Comparison of ENCODE assay signal across 22 cellular contexts in genomic region chr7:120077777-120078176, GRCh38.
DNase-seq lines count a peak whose midpoint lies in the region; ATAC-seq, FAIRE-seq and TF ChIP-seq lines count a peak whose summit lies in the region.
"Had no signal": no experiment of that assay in that cellular context is flagged by ENCODE, and none has a peak within 500 bp of the region (broad histone marks: within the 10 kb centered on the region; RNA-seq: fewer than 3 reads in every experiment).

No MANE protein-coding gene starts in this region.

- FAIRE-seq in A549 (lab: Jason Lieb, UNC) (no peak), GM12878 (lab: Jason Lieb, UNC) (no peak), frontal cortex (lab: Jason Lieb, UNC) (peak; percentile 66), pancreas (lab: Jason Lieb, UNC) (peak; percentile 17)
- FAIRE-seq: D721Med, GM12892, GM18507 had no signal

- peaks cover 0 to 3% of the 10 kb centered on the region in 2 experiments; a peak in 1 of 4 replicates for H3K27me3 ChIP-seq in GM12878 (replicated peaks in 1 of 2; ENCODE audit: control insufficient read depth in 2 of 2, insufficient read depth in 2 of 2, low read length in 1 of 2)
- no peaks in the 10 kb centered on the region for H3K27me3 ChIP-seq in pancreas
- H3K27me3 ChIP-seq: BE2C, BLaER1 had no signal

- TF ChIP-seq EP300 in A549 (IDR thresholded peaks at IDR 0.05) (no peak), GM12878 (IDR thresholded peaks at IDR 0.05; ENCODE audit: borderline replicate concordance in 1 of 2, control insufficient read depth in 1 of 2, low read depth in 2 of 2, low read length in 2 of 2) (no peak)

- H3K36me3 ChIP-seq in GM12878 (ENCODE audit: control insufficient read depth in 2 of 2, insufficient read depth in 2 of 2, low read length in 1 of 2) (no peaks in the 10 kb centered on the region), pancreas (no peaks in the 10 kb centered on the region)
- H3K36me3 ChIP-seq: BE2C, BLaER1 had no signal

- intact Hi-C loops in GM12878 (cut with micrococcal nuclease; ENCODE audit: unreplicated experiment) = no loop called here
- intact Hi-C loops in pancreas (cut with DNase I) = no loop called here
- intact Hi-C loops in lower leg skin (cut with DNase I; ENCODE audit: low total_unique reads) = no loop called here

- no peak overlapping the region for H3K27ac ChIP-seq in A549
- H3K27ac ChIP-seq in GM12878 (ENCODE audit: control insufficient read depth, insufficient read depth) = no peak overlapping the region
- H3K27ac ChIP-seq in pancreas = no peak overlapping the region
- H3K27ac ChIP-seq: 22Rv1, BLaER1 had no signal

- H3K4me3 ChIP-seq in A549 (no peak overlapping the region), GM12878 (no peak overlapping the region), pancreas (no peak overlapping the region), lower leg skin (ENCODE audit: low read depth, poor library complexity, severe bottlenecking) (no peak overlapping the region)
- H3K4me3 ChIP-seq: BLaER1 had no signal

- H4K20me1 ChIP-seq in GM12878 (ENCODE audit: control insufficient read depth, insufficient read depth) = no peaks in the 10 kb centered on the region
- H4K20me1 ChIP-seq: BLaER1 had no signal

- no peak for TF ChIP-seq CTCF in A549 (IDR thresholded peaks at IDR 0.05)
- TF ChIP-seq CTCF in GM12878 (IDR thresholded peaks at IDR 0.05 in 2 of 3, conservative IDR thresholded peaks at IDR 0.05 in 1 of 3; ENCODE audit: control insufficient read depth in 2 of 3, extremely low read depth in 1 of 3, insufficient read depth in 1 of 3, low read depth in 3 of 3, low read length in 3 of 3) = no peak
- TF ChIP-seq CTCF in pancreas (IDR thresholded peaks at IDR 0.05) = no peak
- TF ChIP-seq CTCF in lower leg skin (IDR thresholded peaks at IDR 0.05) = no peak

- H3K4me1 ChIP-seq in A549 (no peaks in the 10 kb centered on the region), GM12878 (ENCODE audit: control insufficient read depth, insufficient read depth, low read length) (no peaks in the 10 kb centered on the region), pancreas (no peaks in the 10 kb centered on the region)
- H3K4me1 ChIP-seq: BE2C, BLaER1 had no signal

- CTCF ChIA-PET in A549 (lab: Yijun Ruan, JAX) = no interaction called here
- CTCF ChIA-PET in GM12878 (lab: Yijun Ruan, JAX) = no interaction called here

- POLR2A ChIA-PET in A549 (lab: Yijun Ruan, JAX) (no interaction called here), GM12878 (lab: Charles Lee) (no interaction called here)

- TF ChIP-seq RAD21 in A549 (conservative IDR thresholded peaks at IDR 0.05 in 1 of 2, IDR thresholded peaks at IDR 0.05 in 1 of 2) (no peak), GM12878 (IDR thresholded peaks at IDR 0.05; ENCODE audit: insufficient read depth, low read depth, low read length) (no peak)

- SMC1A ChIA-PET in GM12878 (lab: Charles Lee; ENCODE audit: uncharacterized antibody, unreplicated experiment) = no interaction called here

- H3K9me3 ChIP-seq in A549 (no peaks in the 10 kb centered on the region), GM12878 (replicated peaks; ENCODE audit: control insufficient read depth, insufficient read depth, low read length) (no peaks in the 10 kb centered on the region), pancreas (no peaks in the 10 kb centered on the region)
- H3K9me3 ChIP-seq: BE2C, BLaER1 had no signal

- H3K4me2 ChIP-seq in A549 = no peak overlapping the region
- no peak overlapping the region for H3K4me2 ChIP-seq in GM12878 (ENCODE audit: control insufficient read depth, insufficient read depth)
- H3K4me2 ChIP-seq: BLaER1 had no signal

- WGBS in A549 (ENCODE audit: missing lambda C conversion rate) = under 1% methylated on average over 3 of the region's 3 CpGs
- 0% methylated on average over 3 of the region's 3 CpGs for WGBS in GM12878 (ENCODE audit: insufficient coverage, insufficient replicate concordance, low lambda C conversion rate, missing lambda C conversion rate)
- WGBS in pancreas, 2 donors = 37 to 53% methylated on average over 3 of the region's 3 CpGs
- 77 to 78% methylated on average over 3 of the region's 3 CpGs for WGBS in lower leg skin, 2 donors

- RAD21 ChIA-PET in GM12878 (lab: Charles Lee; ENCODE audit: unreplicated experiment) = no interaction called here

- DNase-seq in A549 (ENCODE audit: low read depth in 1 of 2, low spot score in 1 of 2) (no peak), GM12878 (ENCODE audit: low read depth, low spot score) (no peak), frontal cortex (ENCODE audit: low spot score in 2 of 2) (no peak), pancreas (no peak), NCI-H524 treated with DMSO at 0.1 percent for 48 hours (lab: John Stamatoyannopoulos, UW) (no peak), germinal center (ENCODE audit: low spot score) (no peak), middle frontal gyrus (ENCODE audit: extremely low spot score, low spot score) (no peak), lower leg skin (ENCODE audit: low spot score in 2 of 2) (no peak)
- DNase-seq: ACHN; BE2C; C1 segment of cervical spinal cord; CD4-positive, alpha-beta memory T cell; CD4-positive, CD25-positive, alpha-beta regulatory T cell; CD8-positive, alpha-beta memory T cell; COR-L47; DMS79 treated with DMSO at 0.1 percent for 48 hours; GF-D8 had no signal

- no peak overlapping the region for H3K9ac ChIP-seq in GM12878 (ENCODE audit: control insufficient read depth, insufficient read depth, low read length)
- H3K9ac ChIP-seq: BLaER1 had no signal

- in situ Hi-C loops in GM12878 (cut with MboI) = no loop called here

- H2AFZ ChIP-seq in GM12878 (ENCODE audit: control insufficient read depth, low read depth, low read length) = no peak overlapping the region

- TF ChIP-seq POLR2A in A549 (IDR thresholded peaks at IDR 0.05; ENCODE audit: low read length) = no peak
- no peak for TF ChIP-seq POLR2A in GM12878 (IDR thresholded peaks at IDR 0.05; ENCODE audit: low read depth, low read length)
- no peak for TF ChIP-seq POLR2A in lower leg skin (IDR thresholded peaks at IDR 0.05)

- H3K79me2 ChIP-seq in GM12878 (ENCODE audit: control insufficient read depth, insufficient read depth, low read length) = no peaks in the 10 kb centered on the region

- ATAC-seq in A549 = no peak
- no peak for ATAC-seq in GM12878
- ATAC-seq in pancreas = no peak

- no TSS peak for BruUV-seq in GM12878 (replicated peaks; lab: Mats Ljungman, UMichigan)

TF ChIP-seq in A549, 52 proteins besides CTCF, POLR2A, EP300 and RAD21:
- TF ChIP-seq CHD2 (IDR thresholded peaks at IDR 0.05; ENCODE audit: low read length, partially characterized antibody) (no peak), RNF2 (IDR thresholded peaks at IDR 0.05; ENCODE audit: borderline replicate concordance, low read depth) (0 out of 2 replicates have a peak, but pooled peaks have one; percentile 39), KDM5A (IDR thresholded peaks at IDR 0.05) (no peak), FOSB (CRISPR knock-in tag; IDR thresholded peaks at IDR 0.05) (no peak)

TF ChIP-seq in GM12878, 131 proteins besides CTCF, POLR2A, EP300 and RAD21:
- TF ChIP-seq BMI1 (IDR thresholded peaks at IDR 0.05; ENCODE audit: borderline replicate concordance) = peak; percentile 91
- TF ChIP-seq, protein P1, sequence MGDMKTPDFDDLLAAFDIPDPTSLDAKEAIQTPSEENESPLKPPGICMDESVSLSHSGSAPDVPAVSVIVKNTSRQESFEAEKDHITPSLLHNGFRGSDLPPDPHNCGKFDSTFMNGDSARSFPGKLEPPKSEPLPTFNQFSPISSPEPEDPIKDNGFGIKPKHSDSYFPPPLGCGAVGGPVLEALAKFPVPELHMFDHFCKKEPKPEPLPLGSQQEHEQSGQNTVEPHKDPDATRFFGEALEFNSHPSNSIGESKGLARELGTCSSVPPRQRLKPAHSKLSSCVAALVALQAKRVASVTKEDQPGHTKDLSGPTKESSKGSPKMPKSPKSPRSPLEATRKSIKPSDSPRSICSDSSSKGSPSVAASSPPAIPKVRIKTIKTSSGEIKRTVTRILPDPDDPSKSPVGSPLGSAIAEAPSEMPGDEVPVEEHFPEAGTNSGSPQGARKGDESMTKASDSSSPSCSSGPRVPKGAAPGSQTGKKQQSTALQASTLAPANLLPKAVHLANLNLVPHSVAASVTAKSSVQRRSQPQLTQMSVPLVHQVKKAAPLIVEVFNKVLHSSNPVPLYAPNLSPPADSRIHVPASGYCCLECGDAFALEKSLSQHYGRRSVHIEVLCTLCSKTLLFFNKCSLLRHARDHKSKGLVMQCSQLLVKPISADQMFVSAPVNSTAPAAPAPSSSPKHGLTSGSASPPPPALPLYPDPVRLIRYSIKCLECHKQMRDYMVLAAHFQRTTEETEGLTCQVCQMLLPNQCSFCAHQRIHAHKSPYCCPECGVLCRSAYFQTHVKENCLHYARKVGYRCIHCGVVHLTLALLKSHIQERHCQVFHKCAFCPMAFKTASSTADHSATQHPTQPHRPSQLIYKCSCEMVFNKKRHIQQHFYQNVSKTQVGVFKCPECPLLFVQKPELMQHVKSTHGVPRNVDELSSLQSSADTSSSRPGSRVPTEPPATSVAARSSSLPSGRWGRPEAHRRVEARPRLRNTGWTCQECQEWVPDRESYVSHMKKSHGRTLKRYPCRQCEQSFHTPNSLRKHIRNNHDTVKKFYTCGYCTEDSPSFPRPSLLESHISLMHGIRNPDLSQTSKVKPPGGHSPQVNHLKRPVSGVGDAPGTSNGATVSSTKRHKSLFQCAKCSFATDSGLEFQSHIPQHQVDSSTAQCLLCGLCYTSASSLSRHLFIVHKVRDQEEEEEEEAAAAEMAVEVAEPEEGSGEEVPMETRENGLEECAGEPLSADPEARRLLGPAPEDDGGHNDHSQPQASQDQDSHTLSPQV (IDR thresholded peaks at IDR 0.05) = no peak
- TF ChIP-seq RELA (IDR thresholded peaks at IDR 0.05; ENCODE audit: borderline replicate concordance, partially characterized antibody) = no peak
- TF ChIP-seq ZBED1 (IDR thresholded peaks at IDR 0.05; ENCODE audit: borderline replicate concordance) = no peak
- TF ChIP-seq USF2 (IDR thresholded peaks at IDR 0.05; ENCODE audit: borderline replicate concordance, low read depth, low read length) = no peak
- TF ChIP-seq KDM1A (IDR thresholded peaks at IDR 0.05; ENCODE audit: borderline replicate concordance) = no peak
- no peak for TF ChIP-seq EGR1 (IDR thresholded peaks at IDR 0.05; ENCODE audit: borderline replicate concordance in 1 of 2, low read depth in 2 of 2, low read length in 2 of 2)
TF ChIP-seq in GM12878: peak in this region for 1.
